Comparison of ENCODE assay signal across 25 cellular contexts in genomic region chr19:33358408-33358807, GRCh38. TPM values are rescaled to one million over a fixed set of nuclear protein-coding genes. Genes with fewer than 3 reads are reported as not detected.
DNase-seq lines count a peak whose midpoint lies in the region; ATAC-seq, FAIRE-seq and TF ChIP-seq lines count a peak whose summit lies in the region.
"Had no signal": no experiment of that assay in that cellular context is flagged by ENCODE, and none has a peak within 500 bp of the region (broad histone marks: within the 10 kb centered on the region; RNA-seq: fewer than 3 reads in every experiment).

No MANE protein-coding gene starts in this region.

- no peak overlapping the region for H3K4me3 Mint-ChIP-seq in GM23338

- H3K9me3 Mint-ChIP-seq in GM23338 = peaks cover 7% of the 10 kb centered on the region

- H3K4me3 ChIP-seq in GM23338 = no peak overlapping the region
- no peak overlapping the region for H3K4me3 ChIP-seq in bronchial epithelial cell (ENCODE audit: low read depth, low read length)
- H3K4me3 ChIP-seq in thoracic aorta = no peak overlapping the region
- H3K4me3 ChIP-seq in left lung = no peak overlapping the region
- H3K4me3 ChIP-seq: PC-9, SJSA1 had no signal

- H3K27me3 Mint-ChIP-seq in GM23338 (ENCODE audit: insufficient read depth, low read depth, poor library complexity) = peaks cover 4% of the 10 kb centered on the region

- no peaks in the 10 kb centered on the region for H3K4me1 Mint-ChIP-seq in GM23338

- no peak overlapping the region for H3K27ac ChIP-seq in GM23338 (ENCODE audit: low read depth)
- peak overlapping the region; percentile 68 for H3K27ac ChIP-seq in foreskin keratinocyte
- H3K27ac ChIP-seq in thoracic aorta = peak overlapping the region; percentile 36 to 60
- no peak overlapping the region for H3K27ac ChIP-seq in left lung
- H3K27ac ChIP-seq: KMS-11, PC-9, SJSA1 had no signal

- no peak for TF ChIP-seq CTCF in GM23338 (conservative IDR thresholded peaks at IDR 0.05; ENCODE audit: low read depth in 2 of 2)
- no peak for TF ChIP-seq CTCF in bronchial epithelial cell (IDR thresholded peaks at IDR 0.05; ENCODE audit: insufficient read depth, low read length, severe bottlenecking)
- peak; percentile 24 for TF ChIP-seq CTCF in foreskin keratinocyte (conservative IDR thresholded peaks at IDR 0.05)
- no peak for TF ChIP-seq CTCF in thoracic aorta (IDR thresholded peaks at IDR 0.05)
- TF ChIP-seq CTCF in left lung (IDR thresholded peaks at IDR 0.05) = no peak

- H3F3A ChIP-seq in GM23338 (replicated peaks; ENCODE audit: low read depth) = no peaks in the 10 kb centered on the region

- ATAC-seq in GM23338 = no peak
- peak; percentile 83 for ATAC-seq in foreskin keratinocyte
- no peak for ATAC-seq in thoracic aorta (ENCODE audit: insufficient number of reproducible peaks, low FRiP score, low read depth)
- ATAC-seq in left lung = no peak
- no peak for ATAC-seq in HG02852 (IDR thresholded peaks at IDR 0.05; ENCODE audit: unreplicated experiment)

- H3K4me1 ChIP-seq in GM23338 (ENCODE audit: insufficient read depth) (no peaks in the 10 kb centered on the region), foreskin keratinocyte (peaks cover 4% of the 10 kb centered on the region), thoracic aorta (ENCODE audit: control insufficient read depth in 1 of 2, low read depth in 2 of 2) (peaks cover 6 to 16% of the 10 kb centered on the region in 2 donors), left lung (no peaks in the 10 kb centered on the region)
- H3K4me1 ChIP-seq: SJSA1 had no signal

- no peaks in the 10 kb centered on the region for H3K9me3 ChIP-seq in thoracic aorta
- H3K9me3 ChIP-seq in left lung = peaks cover 0 to 10% of the 10 kb centered on the region in 2 donors

- H3K79me2 ChIP-seq in GM23338 (replicated peaks; ENCODE audit: insufficient read depth) = no peaks in the 10 kb centered on the region

- H3K36me3 ChIP-seq in GM23338 (ENCODE audit: insufficient read depth) = no peaks in the 10 kb centered on the region
- H3K36me3 ChIP-seq in bronchial epithelial cell (ENCODE audit: control insufficient read depth, insufficient read depth, low read length) = no peaks in the 10 kb centered on the region
- no peaks in the 10 kb centered on the region for H3K36me3 ChIP-seq in thoracic aorta
- H3K36me3 ChIP-seq in left lung = no peaks in the 10 kb centered on the region
- H3K36me3 ChIP-seq: SJSA1 had no signal

- H4K20me1 ChIP-seq in GM23338 (replicated peaks; ENCODE audit: insufficient read depth) = no peaks in the 10 kb centered on the region

- no peaks in the 10 kb centered on the region for H3K27me3 ChIP-seq in GM23338 (ENCODE audit: insufficient read depth)
- H3K27me3 ChIP-seq in bronchial epithelial cell (ENCODE audit: control insufficient read depth, insufficient read depth, low read length) = no peaks in the 10 kb centered on the region
- H3K27me3 ChIP-seq in foreskin keratinocyte = no peaks in the 10 kb centered on the region
- H3K27me3 ChIP-seq in thoracic aorta (replicated peaks; ENCODE audit: insufficient read depth) = no peaks in the 10 kb centered on the region
- no peaks in the 10 kb centered on the region for H3K27me3 ChIP-seq in left lung

- FAIRE-seq in bronchial epithelial cell (lab: Jason Lieb, UNC) = no peak
- FAIRE-seq: GM12891 had no signal

- H3K27ac Mint-ChIP-seq in GM23338 = no peak overlapping the region

- H3K4me2 ChIP-seq in GM23338 = no peak overlapping the region
- H3K4me2 ChIP-seq: KMS-11, PC-9 had no signal

- H2AFZ ChIP-seq in GM23338 = peak overlapping the region; percentile 72
- H2AFZ ChIP-seq: PC-9 had no signal

- intact Hi-C loops in left lung (cut with DNase I) = no loop called here

- no peaks in the 10 kb centered on the region for H3K36me3 Mint-ChIP-seq in GM23338 (ENCODE audit: low read depth)

- no peaks in the 10 kb centered on the region for H3K9me2 ChIP-seq in GM23338 (ENCODE audit: insufficient read depth)

- DNase-seq in GM23338 (ENCODE audit: low spot score) = no peak
- peak; percentile 91 for DNase-seq in bronchial epithelial cell (ENCODE audit: low read depth)
- DNase-seq in foreskin keratinocyte = peak; percentile 47 to 72
- DNase-seq in thoracic aorta (ENCODE audit: low spot score) = no peak
- DNase-seq in activated CD8-positive, alpha-beta memory T cell treated with anti-CD3 and anti-CD28 coated beads, Interleukin-2, amount 50 U/mL, for 4 hours = no peak
- no peak for DNase-seq in left lung
- DNase-seq: Calu3, DMS79 treated with DMSO at 0.1 percent for 48 hours, GF-D8, GOT3, HCEC 1CT, IMR-90, NCI-H1092, NCI-H1417 treated with DMSO at 0.1 percent for 48 hours, NCI-H187 treated with DMSO at 0.1 percent for 48 hours, NCI-H2107, NCI-H446 treated with DMSO at 0.1 percent for 48 hours, NCI-H526, PC-9, Right ventricle myocardium superior had no signal

TF ChIP-seq in GM23338, 12 proteins besides CTCF, POLR2A, EP300 and RAD21:
- no peak for TF ChIP-seq ETS1 (IDR thresholded peaks at IDR 0.05)
- no peak for TF ChIP-seq ZNF331 (CRISPR knock-in tag; IDR thresholded peaks at IDR 0.05; ENCODE audit: low read depth)
- TF ChIP-seq CREB1 (CRISPR knock-in tag; IDR thresholded peaks at IDR 0.05; ENCODE audit: low read depth) = no peak
- TF ChIP-seq ZNF114 (CRISPR knock-in tag; IDR thresholded peaks at IDR 0.05) = no peak
- TF ChIP-seq STAT1 (IDR thresholded peaks at IDR 0.05; ENCODE audit: unreplicated experiment) = no peak
- TF ChIP-seq POLR2AphosphoS5 (IDR thresholded peaks at IDR 0.05; ENCODE audit: low read depth) = no peak

RNA-seq across cellular contexts. Expression of gene CEBPG, which starts 15.1 kb away (rescaled TPM):
- total RNA-seq in GM23338 (2014; rRNA removed; shearing (Covaris generic)) = 45.1 and 50.2 TPM in 2 replicates
- polyA plus RNA-seq in GM23338 (2016; fragmentation: Nextera tagmentation; extraction: Ambion mirVana) (20.9 and 25.9 TPM in 2 replicates), foreskin keratinocyte (19.1 and 19.3 TPM in 2 replicates)
- total RNA-seq in bronchial epithelial cell (124 and 128 TPM in 2 replicates), foreskin keratinocyte (32.2 and 35.3 TPM in 2 replicates), thoracic aorta (10 to 100 TPM; 19.9 to 32.6 TPM), left lung (10 to 100 TPM; 18.3 to 26.4 TPM)

RNA-seq across cellular contexts. Expression of gene CEBPA, which starts 56.1 kb away (rescaled TPM):
- total RNA-seq in GM23338 (2014; rRNA removed; shearing (Covaris generic)) = 2.6 and 5.0 TPM in 2 replicates
- polyA plus RNA-seq in GM23338 (2016; fragmentation: Nextera tagmentation; extraction: Ambion mirVana) (0.50 and 1.2 TPM in 2 replicates), foreskin keratinocyte (1.3 and 1.5 TPM in 2 replicates)
- total RNA-seq in bronchial epithelial cell (10.8 and 17.4 TPM in 2 replicates), foreskin keratinocyte (1.4 TPM in 2 replicates), thoracic aorta (1 to 10 TPM; 4.7 to 4.9 TPM), left lung (10 to 100 TPM; 43.4 to 93.8 TPM)
- total RNA-seq: RPMI7951 had no signal

Comparison
In these comparisons a context has a peak if more than half of its experiments do, and no peak if none do; other contexts are left out.
1. DNase-seq: peak in bronchial epithelial cell (single experiment) and foreskin keratinocyte (2 of 2); none in GM23338 (single experiment), thoracic aorta (single experiment), activated CD8-positive, alpha-beta memory T cell treated with anti-CD3 and anti-CD28 coated beads, Interleukin-2, amount 50 U/mL, for 4 hours (single experiment) and left lung (0 of 2).
2. H3K27ac ChIP-seq: peak in foreskin keratinocyte (single experiment) and thoracic aorta (2 of 2); none in GM23338 (single experiment) and left lung (0 of 2).